Comparison of ENCODE assay signal across 8 cellular contexts in genomic region chr10:104254493-104255243, GRCh38. TPM values are rescaled to one million over a fixed set of nuclear protein-coding genes. Genes with fewer than 3 reads are reported as not detected.
DNase-seq lines count a peak whose midpoint lies in the region; ATAC-seq and TF ChIP-seq lines count a peak whose summit lies in the region.

Gene GSTO1 (plus strand): TSS chr10:104254892. CDS start chr10:104254929, 37 bp downstream.

- ATAC-seq in GM19455 (IDR thresholded peaks at IDR 0.05; ENCODE audit: unreplicated experiment) (peak; percentile 80), omental fat pad (ENCODE audit: low FRiP score) (peak; percentile 65), GM18517 (IDR thresholded peaks at IDR 0.05; ENCODE audit: unreplicated experiment) (no peak)
- peak; percentile 65 for ATAC-seq in activated naive CD8-positive, alpha-beta T cell treated with anti-CD3 and anti-CD28 coated beads, Interleukin-2, amount 50 U/mL, for 24 hours

- peaks cover 5% of the 10 kb centered on the region for H3K36me3 ChIP-seq in CD8-positive, alpha-beta memory T cell (ENCODE audit: insufficient read depth, low read length)

- H3K4me1 Mint-ChIP-seq in CD8-positive, alpha-beta memory T cell: peaks cover 34 to 53% (median 48%) of the 10 kb centered on the region in 3 donors
- peaks cover 56% of the 10 kb centered on the region for H3K4me1 Mint-ChIP-seq in activated naive CD8-positive, alpha-beta T cell treated with anti-CD3 and anti-CD28 coated beads, Interleukin-2, amount 50 U/mL, for 24 hours

- H3K36me3 Mint-ChIP-seq in CD8-positive, alpha-beta memory T cell: peaks cover 0 to 34% (median 6%) of the 10 kb centered on the region in 3 donors
- H3K36me3 Mint-ChIP-seq in activated naive CD8-positive, alpha-beta T cell treated with anti-CD3 and anti-CD28 coated beads, Interleukin-2, amount 50 U/mL, for 24 hours (ENCODE audit: low read depth): peaks cover 43% of the 10 kb centered on the region

- peak; percentile 40 to 70 (median 47) for DNase-seq in CD8-positive, alpha-beta memory T cell
- DNase-seq in HT-29 (ENCODE audit: low spot score) (peak; percentile 65), SKM-1 treated with dmso at 0.1 percent for 144 hours (lab: John Stamatoyannopoulos, UW; ENCODE audit: unreplicated experiment) (peak; percentile 86), head of caudate nucleus (peak; percentile 61 to 91 (median 81)), omental fat pad (ENCODE audit: low spot score) (peak; percentile 57)
- DNase-seq in activated naive CD8-positive, alpha-beta T cell treated with anti-CD3 and anti-CD28 coated beads, Interleukin-2, amount 50 U/mL, for 24 hours: peak; percentile 71

- H3K27me3 Mint-ChIP-seq in CD8-positive, alpha-beta memory T cell: peaks cover 8 to 12% of the 10 kb centered on the region in 2 donors
- peaks cover 4% of the 10 kb centered on the region for H3K27me3 Mint-ChIP-seq in activated naive CD8-positive, alpha-beta T cell treated with anti-CD3 and anti-CD28 coated beads, Interleukin-2, amount 50 U/mL, for 24 hours

- TF ChIP-seq CTCF in omental fat pad (IDR thresholded peaks at IDR 0.05): no peak

- POLR2A ChIA-PET in CD8-positive, alpha-beta memory T cell (lab: Charles Lee): interaction anchor here (0.6 to 1.8 kb wide), 4 partner anchors 10 to 133 kb away, joined by 3 to 13 read pairs (median 4); partner anchors contain the start of genes GSTO2 and SFR1

- H3K4me3 Mint-ChIP-seq in CD8-positive, alpha-beta memory T cell: peak within 1 kb of the TSS; percentile 91 to 99 (median 95)
- H3K4me3 Mint-ChIP-seq in activated naive CD8-positive, alpha-beta T cell treated with anti-CD3 and anti-CD28 coated beads, Interleukin-2, amount 50 U/mL, for 24 hours: peak within 1 kb of the TSS; percentile 90

- no peaks in the 10 kb centered on the region for H3K9me3 Mint-ChIP-seq in CD8-positive, alpha-beta memory T cell
- H3K9me3 Mint-ChIP-seq in activated naive CD8-positive, alpha-beta T cell treated with anti-CD3 and anti-CD28 coated beads, Interleukin-2, amount 50 U/mL, for 24 hours: no peaks in the 10 kb centered on the region

- H3K27ac Mint-ChIP-seq in CD8-positive, alpha-beta memory T cell: peak within 1 kb of the TSS; percentile 84 to 99 (median 96)
- H3K27ac Mint-ChIP-seq in activated naive CD8-positive, alpha-beta T cell treated with anti-CD3 and anti-CD28 coated beads, Interleukin-2, amount 50 U/mL, for 24 hours: peak within 1 kb of the TSS; percentile 95

- H3K4me3 ChIP-seq in CD8-positive, alpha-beta memory T cell (ENCODE audit: low read length): peak within 1 kb of the TSS; percentile 64

- H3K4me1 ChIP-seq in CD8-positive, alpha-beta memory T cell (ENCODE audit: insufficient read depth, low read length): peaks cover 41% of the 10 kb centered on the region

- H3K27ac ChIP-seq in CD8-positive, alpha-beta memory T cell (ENCODE audit: low read depth, low read length): peak within 1 kb of the TSS; percentile 76

- no peaks in the 10 kb centered on the region for H3K9me3 ChIP-seq in CD8-positive, alpha-beta memory T cell (ENCODE audit: low read length)

- intact Hi-C loops in head of caudate nucleus (cut with DNase I): no loop called here

- CTCF ChIA-PET in CD8-positive, alpha-beta memory T cell (lab: Charles Lee): interaction anchor here (0.9 to 8.2 kb wide), 5 partner anchors 9 to 37 kb away, joined by 3 to 57 read pairs (median 5); no protein-coding TSS in a partner anchor

- no peaks in the 10 kb centered on the region for H3K27me3 ChIP-seq in CD8-positive, alpha-beta memory T cell (ENCODE audit: insufficient read depth, low read length, poor library complexity, severe bottlenecking)

RNA-seq across cellular contexts. Expression of gene GSTO1, which starts in this region (rescaled TPM):
- 100 to 1,000 TPM; 122 TPM for total RNA-seq in CD8-positive, alpha-beta memory T cell
- 167 TPM for polyA plus RNA-seq in CD8-positive, alpha-beta memory T cell
- total RNA-seq in HT-29 (2014; rRNA removed; shearing (Covaris generic)): 96.1 and 97.2 TPM in 2 replicates
- total RNA-seq in omental fat pad: 100 to 1,000 TPM in 2 of 4 donors, 10 to 100 TPM in 2; 63.9 to 116 (median 97.6) TPM
